Comparison of ENCODE assay signal across 22 cellular contexts in genomic region chr4:123666486-123666885, GRCh38.
"Had no signal": no experiment of that assay in that cellular context is flagged by ENCODE, and none has a peak within 500 bp of the region (broad histone marks: within the 10 kb centered on the region; RNA-seq: fewer than 3 reads in every experiment).

No MANE protein-coding gene starts in this region.

- DNase-seq: colonic mucosa; cortex of kidney; effector CD8-positive, alpha-beta T cell; effector memory CD8-positive, alpha-beta T cell; endodermal cell; erythroblast; esophagus squamous epithelium; foreskin fibroblast; foreskin melanocyte; gastrocnemius medialis; glutamatergic neuron; head of caudate nucleus; heart right ventricle; hippocampal formation; left cardiac atrium; left lung; left ventricle myocardium superior; lower lobe of right lung; mesenchymal stem cell; mucosa of descending colon; naive B cell had no signal

- H3K9me3 ChIP-seq: colonic mucosa, esophagus squamous epithelium, gastrocnemius medialis, heart right ventricle, left lung, lower lobe of right lung, mucosa of descending colon had no signal

- H3K36me3 ChIP-seq: colonic mucosa, esophagus squamous epithelium, gastrocnemius medialis, heart right ventricle, left lung, lower lobe of right lung had no signal

- H3K27ac ChIP-seq: colonic mucosa, esophagus squamous epithelium, gastrocnemius medialis, heart right ventricle, left lung, lower lobe of right lung had no signal

- ATAC-seq: effector memory CD8-positive, alpha-beta T cell; esophagus mucosa; gastrocnemius medialis; heart right ventricle; left cardiac atrium; left lung; left ventricle myocardium superior; lower lobe of right lung; mucosa of descending colon had no signal

- H3K4me1 ChIP-seq: colonic mucosa, esophagus squamous epithelium, heart right ventricle, left lung, lower lobe of right lung had no signal

- H3K4me3 ChIP-seq: colonic mucosa, esophagus squamous epithelium, gastrocnemius medialis, heart right ventricle, left lung, lower lobe of right lung, mucosa of descending colon had no signal

- H3K27me3 ChIP-seq: colonic mucosa, esophagus squamous epithelium, gastrocnemius medialis, heart right ventricle, left lung had no signal
